Comparison of ENCODE assay signal across 8 cellular contexts in genomic region chr12:15787801-15788200, GRCh38. TPM values are rescaled to one million over a fixed set of nuclear protein-coding genes. Genes with fewer than 3 reads are reported as not detected.
A peak's percentile ranks its signal among the peaks of the same experiment; 100 is the strongest.
DNase-seq lines count a peak whose midpoint lies in the region; ATAC-seq, FAIRE-seq and TF ChIP-seq lines count a peak whose summit lies in the region.

No MANE protein-coding gene starts in this region.

- no peaks in the 10 kb centered on the region for H3K36me3 Mint-ChIP-seq in T-helper 1 cell treated with Interleukin-12 subunit alpha and Interleukin-12 subunit beta and Interleukin-4 antibody, amounts not matched to agents 30 μg/mL and 1 μg/mL, for 36 hours (ENCODE audit: low read depth)
- peaks cover 4% of the 10 kb centered on the region for H3K36me3 Mint-ChIP-seq in astrocyte (ENCODE audit: low read depth, unreplicated experiment)

- H3K27ac ChIP-seq in astrocyte (ENCODE audit: low read depth, low read length): peak overlapping the region; percentile 86
- peak overlapping the region; percentile 90 to 95 (median 95) for H3K27ac ChIP-seq in right lobe of liver
- peak overlapping the region; percentile 96 to 97 for H3K27ac ChIP-seq in testis

- H3K27ac Mint-ChIP-seq in T-helper 1 cell treated with Interleukin-12 subunit alpha and Interleukin-12 subunit beta and Interleukin-4 antibody, amounts not matched to agents 30 μg/mL and 1 μg/mL, for 36 hours: no peak overlapping the region
- H3K27ac Mint-ChIP-seq in astrocyte (ENCODE audit: unreplicated experiment): peak overlapping the region; percentile 93

- H3K4me3 Mint-ChIP-seq in T-helper 1 cell treated with Interleukin-12 subunit alpha and Interleukin-12 subunit beta and Interleukin-4 antibody, amounts not matched to agents 30 μg/mL and 1 μg/mL, for 36 hours: peak overlapping the region; percentile 84
- peak overlapping the region; percentile 91 for H3K4me3 Mint-ChIP-seq in astrocyte (ENCODE audit: unreplicated experiment)

- intact Hi-C loops in right lobe of liver (cut with DNase I): no loop called here
- intact Hi-C loops in testis (cut with DNase I; ENCODE audit: low total_unique reads): no loop called here

- H3K9me3 Mint-ChIP-seq in T-helper 1 cell treated with Interleukin-12 subunit alpha and Interleukin-12 subunit beta and Interleukin-4 antibody, amounts not matched to agents 30 μg/mL and 1 μg/mL, for 36 hours: no peaks in the 10 kb centered on the region
- no peaks in the 10 kb centered on the region for H3K9me3 Mint-ChIP-seq in astrocyte (ENCODE audit: unreplicated experiment)

- H2AFZ ChIP-seq in astrocyte (ENCODE audit: low read depth, low read length): peak overlapping the region; percentile 54

- H3K79me2 ChIP-seq in astrocyte (ENCODE audit: insufficient read depth, low read length): peaks cover 67% of the 10 kb centered on the region

- peaks cover 12% of the 10 kb centered on the region for H3K4me1 Mint-ChIP-seq in T-helper 1 cell treated with Interleukin-12 subunit alpha and Interleukin-12 subunit beta and Interleukin-4 antibody, amounts not matched to agents 30 μg/mL and 1 μg/mL, for 36 hours (ENCODE audit: low read depth)
- H3K4me1 Mint-ChIP-seq in astrocyte (ENCODE audit: low read depth, unreplicated experiment): peaks cover 12% of the 10 kb centered on the region

- 29% methylated on average over 4 of the region's 4 CpGs for WGBS in right lobe of liver (ENCODE audit: insufficient coverage, low coverage, low lambda C conversion rate, missing lambda C conversion rate)
- 25 to 37% methylated on average over 4 of the region's 4 CpGs for WGBS in testis, 2 donors

- H3K9ac ChIP-seq in astrocyte (ENCODE audit: low read length): peak overlapping the region; percentile 97

- no peak for DNase-seq in T-helper 1 cell
- no peak for DNase-seq in astrocyte (ENCODE audit: low read depth)
- DNase-seq in right lobe of liver: no peak
- DNase-seq in testis: no peak
- DNase-seq in DMS79 treated with DMSO at 0.1 percent for 48 hours (lab: John Stamatoyannopoulos, UW): no peak
- DNase-seq in NCI-H2081 (lab: John Stamatoyannopoulos, UW): no peak
- no peak for DNase-seq in SKM-1 treated with dmso at 0.1 percent for 144 hours (lab: John Stamatoyannopoulos, UW; ENCODE audit: unreplicated experiment)

- no peak for TF ChIP-seq CTCF in astrocyte (IDR thresholded peaks at IDR 0.05; ENCODE audit: insufficient read depth, low read depth, low read length)
- no peak for TF ChIP-seq CTCF in right lobe of liver (IDR thresholded peaks at IDR 0.05)
- TF ChIP-seq CTCF in testis (IDR thresholded peaks at IDR 0.05): no peak

- peaks cover 70% of the 10 kb centered on the region for H3K27me3 Mint-ChIP-seq in T-helper 1 cell treated with Interleukin-12 subunit alpha and Interleukin-12 subunit beta and Interleukin-4 antibody, amounts not matched to agents 30 μg/mL and 1 μg/mL, for 36 hours (ENCODE audit: low read depth)
- H3K27me3 Mint-ChIP-seq in astrocyte (ENCODE audit: low read depth, unreplicated experiment): no peaks in the 10 kb centered on the region

- no peaks in the 10 kb centered on the region for H3K36me3 ChIP-seq in astrocyte (ENCODE audit: insufficient read depth, low read length)
- H3K36me3 ChIP-seq in right lobe of liver: no peaks in the 10 kb centered on the region
- H3K36me3 ChIP-seq in testis (ENCODE audit: low read depth, missing control alignments): no peaks in the 10 kb centered on the region

- H3K4me3 ChIP-seq in astrocyte (ENCODE audit: insufficient read depth, low read depth, low read length): peak overlapping the region; percentile 100
- peak overlapping the region; percentile 78 to 86 (median 86) for H3K4me3 ChIP-seq in right lobe of liver
- H3K4me3 ChIP-seq in testis: peak overlapping the region; percentile 87 to 95

- peak; percentile 26 for FAIRE-seq in astrocyte (lab: Jason Lieb, UNC)

- H3K27me3 ChIP-seq in astrocyte (ENCODE audit: insufficient read depth, low read length): no peaks in the 10 kb centered on the region
- no peaks in the 10 kb centered on the region for H3K27me3 ChIP-seq in right lobe of liver
- no peaks in the 10 kb centered on the region for H3K27me3 ChIP-seq in testis

- peaks cover 11% of the 10 kb centered on the region for H4K20me1 ChIP-seq in astrocyte (ENCODE audit: insufficient read depth, low read length)

- H3K4me2 ChIP-seq in astrocyte (ENCODE audit: low read length): peak overlapping the region; percentile 91

- no peak for ATAC-seq in right lobe of liver

- H3K4me1 ChIP-seq in astrocyte (ENCODE audit: insufficient read depth, low read length): peaks cover 11% of the 10 kb centered on the region
- peaks cover 0 to 9% (median 0%) of the 10 kb centered on the region in 4 donors for H3K4me1 ChIP-seq in right lobe of liver
- H3K4me1 ChIP-seq in testis: no peaks in the 10 kb centered on the region

- TF ChIP-seq POLR2A in right lobe of liver (IDR thresholded peaks at IDR 0.05) (no peak), testis (IDR thresholded peaks at IDR 0.05) (no peak)

- H3K9me3 ChIP-seq in astrocyte (ENCODE audit: insufficient read depth, low read depth, low read length) (no peaks in the 10 kb centered on the region), right lobe of liver (no peaks in the 10 kb centered on the region), testis (no peaks in the 10 kb centered on the region)

RNA-seq across cellular contexts. Expression of gene EPS8, which starts 1.4 kb away (rescaled TPM):
- total RNA-seq in astrocyte: 31.8 and 39.0 TPM in 2 replicates
- total RNA-seq in right lobe of liver: 10 to 100 TPM; 21.3 to 44.8 (median 28.2) TPM
- total RNA-seq in testis: 10 to 100 TPM; 65.3 to 81.8 TPM
- polyA plus RNA-seq in testis (ENCODE audit: insufficient read depth, low read depth, low replicate concordance): 40.0 TPM
